30 cellular contexts compared by ENCODE assay signal in the genomic region with DNA sequence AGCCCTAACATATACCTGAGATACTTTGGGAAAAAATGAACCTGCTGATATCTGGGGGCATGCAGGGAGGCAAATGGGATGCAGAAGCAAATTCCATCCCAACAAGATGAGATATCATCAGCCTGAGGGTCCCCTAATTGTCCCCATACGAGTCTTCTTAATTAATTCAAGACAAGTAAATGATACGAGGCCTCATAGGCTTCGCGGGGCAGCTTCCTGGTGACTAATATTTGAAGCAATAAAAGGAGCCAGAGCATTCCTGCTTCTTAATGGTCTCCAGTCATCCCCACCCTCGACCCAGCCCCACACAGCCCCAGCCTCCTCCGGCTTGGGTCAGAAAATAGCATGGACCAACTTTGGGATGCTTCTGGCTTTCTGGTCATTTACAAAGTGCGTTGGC.
"Had no signal": no experiment of that assay in that cellular context is flagged by ENCODE, and none has a peak within 500 bp of the region (broad histone marks: within the 10 kb centered on the region; RNA-seq: fewer than 3 reads in every experiment).

No MANE protein-coding gene starts in this region.

- H3K27me3 ChIP-seq: colonic mucosa, foreskin keratinocyte, gastroesophageal sphincter, hepatocyte, right atrium auricular region, thyroid gland had no signal

- H3K4me3 ChIP-seq: colonic mucosa, gastroesophageal sphincter, heart left ventricle, hepatocyte, lung, mucosa of descending colon, prostate gland, right atrium auricular region, smooth muscle cell, thyroid gland had no signal

- H3K79me2 ChIP-seq: hepatocyte had no signal

- H2AFZ ChIP-seq: hepatocyte had no signal

- H3K9me3 Mint-ChIP-seq: dendritic cell treated with granulocyte-macrophage colony-stimulating factor and Interleukin-4, amounts not matched to agents 40 ng/mL and 50 ng/mL, for 4 days; endodermal cell; memory B cell; nephron; type B pancreatic cell had no signal

- DNase-seq: colonic mucosa; effector CD8-positive, alpha-beta T cell; endodermal cell; foreskin keratinocyte; heart left ventricle; kidney; mucosa of descending colon; naive B cell; nucleus accumbens; stimulated activated CD4-positive, alpha-beta T cell treated with anti-CD3 and anti-CD28 coated beads, Interleukin-12 subunit alpha, Interleukin-12 subunit beta, amount 100 ng/mL, for 4 hours; stimulated activated CD4-positive, alpha-beta T cell treated with anti-CD3 and anti-CD28 coated beads, Interleukin-1b, Interleukin-23, amount 100 ng/mL, for 48 hours; stimulated activated CD4-positive, alpha-beta T cell treated with anti-CD3 and anti-CD28 coated beads, Interleukin-4, amount 100 ng/mL, for 1 hour; stimulated activated CD8-positive, alpha-beta memory T cell treated with anti-CD3 and anti-CD28 coated beads, Interleukin-4, amount 100 ng/mL, for 48 hours; stimulated activated naive CD4-positive, alpha-beta T cell; stimulated activated naive CD8-positive, alpha-beta T cell treated with anti-CD3 and anti-CD28 coated beads, Interleukin-15, amount 100 ng/mL, for 72 hours; thyroid gland had no signal

- H3K4me2 ChIP-seq: hepatocyte, smooth muscle cell had no signal

- H3K36me3 Mint-ChIP-seq: naive B cell, type B pancreatic cell had no signal

- H3K4me1 ChIP-seq: colonic mucosa, foreskin keratinocyte, gastroesophageal sphincter, heart left ventricle, prostate gland, right atrium auricular region had no signal

- H3K4me3 Mint-ChIP-seq: dendritic cell treated with granulocyte-macrophage colony-stimulating factor and Interleukin-4, amounts not matched to agents 40 ng/mL and 50 ng/mL, for 4 days; endodermal cell; memory B cell; naive B cell; nephron; stimulated activated naive CD8-positive, alpha-beta T cell treated with anti-CD3 and anti-CD28 coated beads, Interleukin-15, amount 100 ng/mL, for 72 hours; type B pancreatic cell had no signal

- H3K9me3 ChIP-seq: colonic mucosa, gastroesophageal sphincter, heart left ventricle, mucosa of descending colon, prostate gland, right atrium auricular region, thyroid gland had no signal

- ATAC-seq: esophagus mucosa; foreskin keratinocyte; gastroesophageal sphincter; heart left ventricle; left lobe of liver; mucosa of descending colon; sciatic nerve; stimulated activated naive CD8-positive, alpha-beta T cell treated with anti-CD3 and anti-CD28 coated beads, Interleukin-15, amount 100 ng/mL, for 72 hours had no signal

- H3K27ac ChIP-seq: colonic mucosa, epithelial cell of prostate, foreskin keratinocyte, gastroesophageal sphincter, heart left ventricle, hepatocyte, prostate gland, right atrium auricular region, thyroid gland had no signal

- H3K36me3 ChIP-seq: colonic mucosa, gastroesophageal sphincter, heart left ventricle, prostate gland, right atrium auricular region, thyroid gland had no signal

- H3K27ac Mint-ChIP-seq: dendritic cell treated with granulocyte-macrophage colony-stimulating factor and Interleukin-4, amounts not matched to agents 40 ng/mL and 50 ng/mL, for 4 days; endodermal cell; memory B cell; naive B cell; stimulated activated naive CD8-positive, alpha-beta T cell treated with anti-CD3 and anti-CD28 coated beads, Interleukin-15, amount 100 ng/mL, for 72 hours; type B pancreatic cell had no signal
